22 cellular contexts compared by ENCODE assay signal in genomic region chr2:192379736-192380135, GRCh38.
"Had no signal": no experiment of that assay in that cellular context is flagged by ENCODE, and none has a peak within 500 bp of the region (broad histone marks: within the 10 kb centered on the region; RNA-seq: fewer than 3 reads in every experiment).

No MANE protein-coding gene starts in this region.

- H3K9me3 ChIP-seq: body of pancreas, Peyer's patch, SJSA1 had no signal

- ATAC-seq: activated CD8-positive, alpha-beta T cell treated with anti-CD3 and anti-CD28 coated beads, Interleukin-2, amount 10 ng/mL, durations not matched to agents 7 days and 5 days; body of pancreas; PC-3 had no signal

- H3K27me3 ChIP-seq: body of pancreas, breast epithelium, Peyer's patch had no signal

- H3K4me1 ChIP-seq: body of pancreas, breast epithelium, Peyer's patch, SJSA1 had no signal

- DNase-seq: activated CD4-positive, alpha-beta T cell treated with anti-CD3 and anti-CD28 coated beads, Interleukin-2, amount 10 ng/mL, durations not matched to agents 7 days and 5 days; activated CD4-positive, alpha-beta T cell treated with anti-CD3 and anti-CD28 coated beads, Interleukin-2, amount 50 U/mL, for 48 hours; activated CD8-positive, alpha-beta T cell treated with anti-CD3 and anti-CD28 coated beads, Interleukin-2, amount 10 ng/mL, durations not matched to agents 7 days and 5 days; activated gamma-delta T cell; activated naive CD4-positive, alpha-beta T cell treated with Interleukin-2 at 50 U/mL for 16 hours; activated naive CD8-positive, alpha-beta T cell treated with anti-CD3 and anti-CD28 coated beads, Interleukin-2, amount 10 ng/mL, durations not matched to agents 7 days and 5 days; activated T-cell treated with anti-CD3 and anti-CD28 coated beads, Interleukin-2, amount 50 U/mL, for 24 hours; amygdala; body of pancreas; Karpas-422; KBM-7; NCI-H1417 treated with DMSO at 0.1 percent for 48 hours; NCI-H187 treated with DMSO at 0.1 percent for 48 hours; NCI-H2081; NCI-H345; NK-92 treated with Interleukin-12 subunit alpha and Interleukin-12 subunit beta, amount 100 ng/mL, for 24 hours; PC-3; Peyer's patch; RPMI8226; SHP77 treated with DMSO at 0.1 percent for 48 hours had no signal

- H3K27ac ChIP-seq: body of pancreas, breast epithelium, Peyer's patch, SJSA1 had no signal

- H3K4me3 ChIP-seq: body of pancreas, breast epithelium, Peyer's patch, SJSA1 had no signal

- H3K36me3 ChIP-seq: breast epithelium, Peyer's patch, SJSA1 had no signal
